In the genomic region with DNA sequence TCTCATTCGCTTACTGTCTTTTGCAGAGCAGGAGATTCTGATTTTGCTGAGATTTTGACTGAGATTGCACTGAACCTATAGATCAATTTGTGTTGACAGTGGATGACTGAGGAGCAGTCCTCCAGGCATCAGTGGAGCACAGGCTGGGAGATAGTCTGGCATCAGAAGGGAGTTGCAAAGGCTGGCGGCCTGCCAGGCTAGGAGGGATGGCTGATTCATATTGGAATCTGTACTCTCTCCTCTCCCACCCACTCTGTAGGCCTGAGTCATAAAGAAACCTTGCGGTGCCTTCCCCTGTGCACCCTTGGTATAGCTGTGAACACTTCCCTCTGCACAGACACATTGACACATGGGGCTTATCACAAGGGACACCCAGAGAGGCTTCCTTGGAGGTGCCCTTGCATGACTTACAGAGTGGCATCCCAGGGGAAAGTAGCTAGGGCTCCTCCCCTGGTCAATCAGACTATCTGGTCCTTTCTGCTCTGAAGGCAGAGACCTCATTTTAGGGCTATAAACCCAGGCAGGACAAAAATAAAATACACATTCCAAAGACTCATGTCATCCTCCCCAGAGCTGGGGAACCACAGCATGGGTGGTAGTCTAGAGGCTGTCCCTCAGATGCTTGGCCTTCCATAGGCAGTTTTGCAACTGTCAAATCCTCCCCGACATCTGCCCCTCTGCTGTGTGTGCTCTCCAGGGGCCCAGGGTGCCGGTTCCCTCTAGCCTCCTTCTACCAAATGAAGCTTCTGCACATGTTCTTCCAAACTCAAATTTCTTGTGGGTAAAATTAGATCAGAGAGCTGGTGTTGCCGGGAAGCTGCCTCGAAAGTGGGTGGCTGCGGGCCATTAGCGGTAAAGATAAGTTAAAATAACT, we compare ENCODE assay signal across 8 cellular contexts. TPM values are rescaled to one million over a fixed set of nuclear protein-coding genes. Genes with fewer than 3 reads are reported as not detected.
A peak's percentile ranks its signal among the peaks of the same experiment; 100 is the strongest.
DNase-seq lines count a peak whose midpoint lies in the region; ATAC-seq and TF ChIP-seq lines count a peak whose summit lies in the region.

No MANE protein-coding gene starts in this region.

- TF ChIP-seq CTCF in dorsolateral prefrontal cortex (IDR thresholded peaks at IDR 0.05 in 54 of 56, conservative IDR thresholded peaks at IDR 0.05 in 2 of 56; ENCODE audit: low read depth in 1 of 56, partially characterized antibody in 56 of 56) (no peak), omental fat pad (IDR thresholded peaks at IDR 0.05) (no peak), tibial artery (IDR thresholded peaks at IDR 0.05) (no peak)

- intact Hi-C loops in dorsolateral prefrontal cortex (cut with DNase I): no loop called here
- intact Hi-C loops in tibial artery (cut with DNase I; ENCODE audit: low total_unique reads): no loop called here

- DNase-seq in Caki2 (ENCODE audit: low read depth): peak; percentile 97
- peak; percentile 99 for DNase-seq in HS-5 (ENCODE audit: low read depth)
- peak; percentile 93 for DNase-seq in activated CD4-positive, alpha-beta T cell treated with anti-CD3 and anti-CD28 coated beads for 48 hours
- peak; percentile 11 to 91 (median 77) for DNase-seq in dorsolateral prefrontal cortex
- DNase-seq in omental fat pad (ENCODE audit: low spot score): peak; percentile 93
- peak; percentile 75 to 83 for DNase-seq in tibial artery
- no peak for DNase-seq in NCI-H774 (lab: John Stamatoyannopoulos, UW)

- H3K36me3 ChIP-seq in tibial artery: no peaks in the 10 kb centered on the region

- ATAC-seq in GM21447 (IDR thresholded peaks at IDR 0.05; ENCODE audit: unreplicated experiment) (peak; percentile 99), omental fat pad (ENCODE audit: low FRiP score) (peak; percentile 98)

- H3K9me3 ChIP-seq in tibial artery: no peaks in the 10 kb centered on the region

- no peaks in the 10 kb centered on the region for H3K27me3 ChIP-seq in dorsolateral prefrontal cortex
- no peaks in the 10 kb centered on the region for H3K27me3 ChIP-seq in tibial artery

- H3K4me3 ChIP-seq in dorsolateral prefrontal cortex (no peak overlapping the region), tibial artery (no peak overlapping the region)

- in situ Hi-C loops in Caki2 (cut with HindIII; ENCODE audit: low pct_unique_long_range_greater_than_20kb, low sequenced_read_pairs): no loop called here

- H3K27ac ChIP-seq in dorsolateral prefrontal cortex (peak overlapping the region in 38 of 59 donors; percentile 2 to 81 (median 46)), tibial artery (peak overlapping the region; percentile 72 to 85)

- peaks cover 0 to 56% (median 50%) of the 10 kb centered on the region in 4 donors for H3K4me1 ChIP-seq in tibial artery

RNA-seq across cellular contexts. Expression of a gene that starts 37.4 kb away (rescaled TPM):
- total RNA-seq in Caki2 (2014; rRNA removed; shearing (Covaris generic); ENCODE audit: low replicate concordance): 73.6 and 91.9 TPM in 2 replicates
- total RNA-seq in dorsolateral prefrontal cortex (10 to 100 TPM in 119 of 120 experiments, 1 to 10 TPM in 1; 9.9 to 35.5 (median 17.5) TPM), omental fat pad (10 to 100 TPM in 3 of 4 donors, 1 to 10 TPM in 1; 6.5 to 23.0 (median 20.1) TPM)
